Comparison of ENCODE assay signal across 11 cellular contexts in the genomic region with DNA sequence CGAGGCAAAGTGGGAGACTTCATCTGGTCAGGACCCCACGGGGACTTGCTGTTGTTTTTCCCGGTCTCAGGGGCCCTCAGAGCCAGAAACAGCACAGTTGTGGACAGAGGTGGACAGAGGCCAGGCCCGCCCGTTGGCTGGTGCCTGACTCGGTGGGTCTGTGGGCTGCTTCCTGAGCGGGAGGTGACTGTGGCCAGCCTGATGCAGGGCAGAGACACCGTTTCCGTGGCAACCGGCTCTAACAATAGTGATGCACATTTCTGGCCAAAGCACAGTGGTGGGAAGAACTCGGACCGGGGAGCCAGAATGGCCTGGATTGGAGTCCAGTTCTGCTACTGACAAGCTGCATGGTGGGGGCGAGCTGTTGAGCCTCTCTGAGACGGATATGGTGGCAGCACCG. TPM values are rescaled to one million over a fixed set of nuclear protein-coding genes. Genes with fewer than 3 reads are reported as not detected.
DNase-seq lines count a peak whose midpoint lies in the region; ATAC-seq and TF ChIP-seq lines count a peak whose summit lies in the region.
"Had no signal": no experiment of that assay in that cellular context is flagged by ENCODE, and none has a peak within 500 bp of the region (broad histone marks: within the 10 kb centered on the region; RNA-seq: fewer than 3 reads in every experiment).

No MANE protein-coding gene starts in this region.

- H3K36me3 Mint-ChIP-seq in mesothelial cell of epicardium: no peaks in the 10 kb centered on the region

- POLR2A ChIA-PET in SK-N-SH (lab: Yijun Ruan, JAX): no interaction called here

- no peak for TF ChIP-seq CTCF in choroid plexus epithelial cell (conservative IDR thresholded peaks at IDR 0.05; ENCODE audit: low read depth, low read length)
- TF ChIP-seq CTCF in mesothelial cell of epicardium (IDR thresholded peaks at IDR 0.05; ENCODE audit: unreplicated experiment): no peak
- TF ChIP-seq CTCF in SK-N-SH (IDR thresholded peaks at IDR 0.05): no peak

- H3K27ac ChIP-seq in aorta (ENCODE audit: low read depth in 1 of 2, low read length in 2 of 2): no peak overlapping the region
- no peak overlapping the region for H3K27ac ChIP-seq in SK-N-SH (ENCODE audit: low read depth in 2 of 2, low read length in 1 of 2)

- DNase-seq in Right ventricle myocardium inferior (ENCODE audit: missing footprints) (no peak), cardiac septum (ENCODE audit: low spot score) (no peak), choroid plexus epithelial cell (ENCODE audit: low read depth) (no peak), mesothelial cell of epicardium (ENCODE audit: low spot score in 2 of 2, unreplicated experiment in 2 of 2) (no peak), aorta (peak in 1 of 2 donors; percentile 69), amniotic stem cell (lab: John Stamatoyannopoulos, UW) (no peak), SK-N-SH (no peak), ACHN (no peak)
- DNase-seq: C1 segment of cervical spinal cord; mucosa of descending colon; stimulated activated CD4-positive, alpha-beta T cell treated with anti-CD3 and anti-CD28 coated beads, Interleukin-4, amount 100 ng/mL, for 4 hours had no signal

- H3F3A ChIP-seq in SK-N-SH (replicated peaks; ENCODE audit: insufficient read depth): peaks cover 16% of the 10 kb centered on the region

- 48 to 49% methylated on average over 15 of the region's 15 CpGs for WGBS in aorta, 2 donors
- WGBS in SK-N-SH (ENCODE audit: low lambda C conversion rate): 91% methylated on average over 4 of the region's 15 CpGs

- in situ Hi-C loops in ACHN (cut with HindIII; ENCODE audit: low pct_ligation_motif_present, low pct_unique_long_range_greater_than_20kb, low sequenced_read_pairs): no loop called here

- no peaks in the 10 kb centered on the region for H3K36me3 ChIP-seq in aorta (ENCODE audit: control insufficient read depth in 1 of 2, insufficient read depth in 2 of 2, low read length in 1 of 2)
- no peaks in the 10 kb centered on the region for H3K36me3 ChIP-seq in SK-N-SH (replicated peaks in 1 of 2; ENCODE audit: control insufficient read depth in 1 of 2, insufficient read depth in 2 of 2, low read length in 1 of 2)

- H3K9me3 ChIP-seq in aorta (ENCODE audit: control insufficient read depth, low read length) (no peaks in the 10 kb centered on the region), SK-N-SH (no peaks in the 10 kb centered on the region)
- H3K9me3 ChIP-seq: mucosa of descending colon had no signal

- H3K4me1 ChIP-seq in aorta (ENCODE audit: control insufficient read depth in 1 of 2, insufficient read depth in 2 of 2, low read length in 2 of 2) (no peaks in the 10 kb centered on the region), SK-N-SH (ENCODE audit: control insufficient read depth in 1 of 2, insufficient read depth in 2 of 2, low read depth in 1 of 2, low read length in 1 of 2) (peaks cover 0 to 8% of the 10 kb centered on the region in 2 experiments; a peak in 3 of 4 replicates)

- H3K4me1 Mint-ChIP-seq in mesothelial cell of epicardium: peaks cover 8% of the 10 kb centered on the region

- H4K20me1 ChIP-seq in SK-N-SH (ENCODE audit: insufficient read depth): no peaks in the 10 kb centered on the region

- TF ChIP-seq RAD21 in SK-N-SH (IDR thresholded peaks at IDR 0.05; ENCODE audit: low read length): no peak

- no peaks in the 10 kb centered on the region for H3K79me2 ChIP-seq in SK-N-SH (ENCODE audit: insufficient read depth)

- H3K9ac ChIP-seq in SK-N-SH: no peak overlapping the region

- H3K4me3 ChIP-seq in choroid plexus epithelial cell (ENCODE audit: low read depth, low read length): peak overlapping the region; percentile 25
- H3K4me3 ChIP-seq in aorta (ENCODE audit: low read length in 2 of 2): no peak overlapping the region
- no peak overlapping the region for H3K4me3 ChIP-seq in SK-N-SH (ENCODE audit: low read depth in 2 of 2, low read length in 1 of 2)
- H3K4me3 ChIP-seq: mucosa of descending colon had no signal

- peaks cover 5% of the 10 kb centered on the region for H3K9me3 Mint-ChIP-seq in mesothelial cell of epicardium

- H3K27me3 ChIP-seq in aorta (ENCODE audit: control insufficient read depth in 1 of 2, insufficient read depth in 2 of 2, low read length in 1 of 2): no peaks in the 10 kb centered on the region
- no peaks in the 10 kb centered on the region for H3K27me3 ChIP-seq in SK-N-SH (ENCODE audit: insufficient read depth)

- no peaks in the 10 kb centered on the region for H3K9me2 ChIP-seq in SK-N-SH

- no peak for TF ChIP-seq EP300 in SK-N-SH (IDR thresholded peaks at IDR 0.05; ENCODE audit: borderline replicate concordance in 1 of 2, low read depth in 1 of 2, low read length in 1 of 2)

- CTCF ChIA-PET in SK-N-SH (lab: Yijun Ruan, JAX): interaction anchor here (0.7 to 0.9 kb wide), 2 partner anchors 36 to 349 kb away, joined by 3 read pairs; no protein-coding TSS in a partner anchor

- intact Hi-C loops in Right ventricle myocardium inferior (cut with DNase I): no loop called here
- intact Hi-C loops in cardiac septum (cut with DNase I): no loop called here
- intact Hi-C loops in aorta (cut with DNase I): no loop called here

- H3K27me3 Mint-ChIP-seq in mesothelial cell of epicardium (ENCODE audit: low read depth): no peaks in the 10 kb centered on the region

- H2AFZ ChIP-seq in SK-N-SH (ENCODE audit: low read depth): no peak overlapping the region

- peak overlapping the region; percentile 16 for H3K27ac Mint-ChIP-seq in mesothelial cell of epicardium

- no peak overlapping the region for H3K4me3 Mint-ChIP-seq in mesothelial cell of epicardium

- H3K4me2 ChIP-seq in SK-N-SH: no peak overlapping the region

- ATAC-seq in Right ventricle myocardium inferior: peak; percentile 8
- ATAC-seq in aorta (ENCODE audit: low FRiP score): peak; percentile 24

TF ChIP-seq in SK-N-SH, 30 proteins besides CTCF, POLR2A, EP300 and RAD21 (continues in another document):
- TF ChIP-seq JUND (IDR thresholded peaks at IDR 0.05): no peak
- no peak for TF ChIP-seq NFIC (IDR thresholded peaks at IDR 0.05; ENCODE audit: borderline replicate concordance)
- TF ChIP-seq, protein P1, sequence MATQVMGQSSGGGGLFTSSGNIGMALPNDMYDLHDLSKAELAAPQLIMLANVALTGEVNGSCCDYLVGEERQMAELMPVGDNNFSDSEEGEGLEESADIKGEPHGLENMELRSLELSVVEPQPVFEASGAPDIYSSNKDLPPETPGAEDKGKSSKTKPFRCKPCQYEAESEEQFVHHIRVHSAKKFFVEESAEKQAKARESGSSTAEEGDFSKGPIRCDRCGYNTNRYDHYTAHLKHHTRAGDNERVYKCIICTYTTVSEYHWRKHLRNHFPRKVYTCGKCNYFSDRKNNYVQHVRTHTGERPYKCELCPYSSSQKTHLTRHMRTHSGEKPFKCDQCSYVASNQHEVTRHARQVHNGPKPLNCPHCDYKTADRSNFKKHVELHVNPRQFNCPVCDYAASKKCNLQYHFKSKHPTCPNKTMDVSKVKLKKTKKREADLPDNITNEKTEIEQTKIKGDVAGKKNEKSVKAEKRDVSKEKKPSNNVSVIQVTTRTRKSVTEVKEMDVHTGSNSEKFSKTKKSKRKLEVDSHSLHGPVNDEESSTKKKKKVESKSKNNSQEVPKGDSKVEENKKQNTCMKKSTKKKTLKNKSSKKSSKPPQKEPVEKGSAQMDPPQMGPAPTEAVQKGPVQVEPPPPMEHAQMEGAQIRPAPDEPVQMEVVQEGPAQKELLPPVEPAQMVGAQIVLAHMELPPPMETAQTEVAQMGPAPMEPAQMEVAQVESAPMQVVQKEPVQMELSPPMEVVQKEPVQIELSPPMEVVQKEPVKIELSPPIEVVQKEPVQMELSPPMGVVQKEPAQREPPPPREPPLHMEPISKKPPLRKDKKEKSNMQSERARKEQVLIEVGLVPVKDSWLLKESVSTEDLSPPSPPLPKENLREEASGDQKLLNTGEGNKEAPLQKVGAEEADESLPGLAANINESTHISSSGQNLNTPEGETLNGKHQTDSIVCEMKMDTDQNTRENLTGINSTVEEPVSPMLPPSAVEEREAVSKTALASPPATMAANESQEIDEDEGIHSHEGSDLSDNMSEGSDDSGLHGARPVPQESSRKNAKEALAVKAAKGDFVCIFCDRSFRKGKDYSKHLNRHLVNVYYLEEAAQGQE (IDR thresholded peaks at IDR 0.05; ENCODE audit: low read depth, low read length): no peak
- TF ChIP-seq, protein P2, sequence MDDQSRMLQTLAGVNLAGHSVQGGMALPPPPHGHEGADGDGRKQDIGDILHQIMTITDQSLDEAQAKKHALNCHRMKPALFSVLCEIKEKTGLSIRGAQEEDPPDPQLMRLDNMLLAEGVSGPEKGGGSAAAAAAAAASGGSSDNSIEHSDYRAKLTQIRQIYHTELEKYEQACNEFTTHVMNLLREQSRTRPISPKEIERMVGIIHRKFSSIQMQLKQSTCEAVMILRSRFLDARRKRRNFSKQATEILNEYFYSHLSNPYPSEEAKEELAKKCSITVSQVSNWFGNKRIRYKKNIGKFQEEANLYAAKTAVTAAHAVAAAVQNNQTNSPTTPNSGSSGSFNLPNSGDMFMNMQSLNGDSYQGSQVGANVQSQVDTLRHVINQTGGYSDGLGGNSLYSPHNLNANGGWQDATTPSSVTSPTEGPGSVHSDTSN (IDR thresholded peaks at IDR 0.05): no peak
- TF ChIP-seq ELF1 (IDR thresholded peaks at IDR 0.05): no peak
- no peak for TF ChIP-seq TEAD4 (IDR thresholded peaks at IDR 0.05; ENCODE audit: borderline replicate concordance, insufficient read depth)
- TF ChIP-seq, protein P3, sequence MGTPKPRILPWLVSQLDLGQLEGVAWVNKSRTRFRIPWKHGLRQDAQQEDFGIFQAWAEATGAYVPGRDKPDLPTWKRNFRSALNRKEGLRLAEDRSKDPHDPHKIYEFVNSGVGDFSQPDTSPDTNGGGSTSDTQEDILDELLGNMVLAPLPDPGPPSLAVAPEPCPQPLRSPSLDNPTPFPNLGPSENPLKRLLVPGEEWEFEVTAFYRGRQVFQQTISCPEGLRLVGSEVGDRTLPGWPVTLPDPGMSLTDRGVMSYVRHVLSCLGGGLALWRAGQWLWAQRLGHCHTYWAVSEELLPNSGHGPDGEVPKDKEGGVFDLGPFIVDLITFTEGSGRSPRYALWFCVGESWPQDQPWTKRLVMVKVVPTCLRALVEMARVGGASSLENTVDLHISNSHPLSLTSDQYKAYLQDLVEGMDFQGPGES (IDR thresholded peaks at IDR 0.05; ENCODE audit: low read depth, low read length): no peak

RNA-seq across cellular contexts. Expression of a gene that starts 58.7 kb away (rescaled TPM):
- 138 TPM for total RNA-seq in Right ventricle myocardium inferior
- 156 TPM for total RNA-seq in cardiac septum
- total RNA-seq in mesothelial cell of epicardium: 237 to 248 TPM (median 241 TPM) in 3 replicates
- total RNA-seq in aorta: 100 to 1,000 TPM; 112 to 126 TPM
- polyA plus RNA-seq in aorta: 10 to 100 TPM; 43.1 to 49.2 TPM
- 202 and 257 TPM in 2 replicates for polyA plus RNA-seq in SK-N-SH (2012; rRNA removed)
- polyA plus RNA-seq in SK-N-SH (2012; cell fraction: cytosol; rRNA removed): 276 and 300 TPM in 2 replicates
- polyA plus RNA-seq in SK-N-SH (2012; cell fraction: nucleus; rRNA removed): 68.9 and 142 TPM in 2 replicates
